2 cellular contexts compared by ENCODE assay signal in genomic region chr15:40936234-40936708, GRCh38.
TF ChIP-seq lines count a peak whose summit lies in the region.

No MANE protein-coding gene starts in this region.

TF ChIP-seq in liver, 16 proteins besides CTCF, POLR2A, EP300 and RAD21 (continued from another document):
- TF ChIP-seq, protein P1, sequence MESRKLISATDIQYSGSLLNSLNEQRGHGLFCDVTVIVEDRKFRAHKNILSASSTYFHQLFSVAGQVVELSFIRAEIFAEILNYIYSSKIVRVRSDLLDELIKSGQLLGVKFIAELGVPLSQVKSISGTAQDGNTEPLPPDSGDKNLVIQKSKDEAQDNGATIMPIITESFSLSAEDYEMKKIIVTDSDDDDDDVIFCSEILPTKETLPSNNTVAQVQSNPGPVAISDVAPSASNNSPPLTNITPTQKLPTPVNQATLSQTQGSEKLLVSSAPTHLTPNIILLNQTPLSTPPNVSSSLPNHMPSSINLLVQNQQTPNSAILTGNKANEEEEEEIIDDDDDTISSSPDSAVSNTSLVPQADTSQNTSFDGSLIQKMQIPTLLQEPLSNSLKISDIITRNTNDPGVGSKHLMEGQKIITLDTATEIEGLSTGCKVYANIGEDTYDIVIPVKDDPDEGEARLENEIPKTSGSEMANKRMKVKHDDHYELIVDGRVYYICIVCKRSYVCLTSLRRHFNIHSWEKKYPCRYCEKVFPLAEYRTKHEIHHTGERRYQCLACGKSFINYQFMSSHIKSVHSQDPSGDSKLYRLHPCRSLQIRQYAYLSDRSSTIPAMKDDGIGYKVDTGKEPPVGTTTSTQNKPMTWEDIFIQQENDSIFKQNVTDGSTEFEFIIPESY (IDR thresholded peaks at IDR 0.05) = no peak
- TF ChIP-seq GABPA (IDR thresholded peaks at IDR 0.05 in 1 of 2, conservative IDR thresholded peaks at IDR 0.05 in 1 of 2) (no peak), JUND (IDR thresholded peaks at IDR 0.05) (no peak), HNF4G (IDR thresholded peaks at IDR 0.05) (no peak), FOXA1 (IDR thresholded peaks at IDR 0.05) (no peak)
TF ChIP-seq in liver: peak in this region for 0.

TF ChIP-seq in GM23338, 12 proteins besides CTCF, POLR2A, EP300 and RAD21 (continued from another document):
- TF ChIP-seq, protein P2, sequence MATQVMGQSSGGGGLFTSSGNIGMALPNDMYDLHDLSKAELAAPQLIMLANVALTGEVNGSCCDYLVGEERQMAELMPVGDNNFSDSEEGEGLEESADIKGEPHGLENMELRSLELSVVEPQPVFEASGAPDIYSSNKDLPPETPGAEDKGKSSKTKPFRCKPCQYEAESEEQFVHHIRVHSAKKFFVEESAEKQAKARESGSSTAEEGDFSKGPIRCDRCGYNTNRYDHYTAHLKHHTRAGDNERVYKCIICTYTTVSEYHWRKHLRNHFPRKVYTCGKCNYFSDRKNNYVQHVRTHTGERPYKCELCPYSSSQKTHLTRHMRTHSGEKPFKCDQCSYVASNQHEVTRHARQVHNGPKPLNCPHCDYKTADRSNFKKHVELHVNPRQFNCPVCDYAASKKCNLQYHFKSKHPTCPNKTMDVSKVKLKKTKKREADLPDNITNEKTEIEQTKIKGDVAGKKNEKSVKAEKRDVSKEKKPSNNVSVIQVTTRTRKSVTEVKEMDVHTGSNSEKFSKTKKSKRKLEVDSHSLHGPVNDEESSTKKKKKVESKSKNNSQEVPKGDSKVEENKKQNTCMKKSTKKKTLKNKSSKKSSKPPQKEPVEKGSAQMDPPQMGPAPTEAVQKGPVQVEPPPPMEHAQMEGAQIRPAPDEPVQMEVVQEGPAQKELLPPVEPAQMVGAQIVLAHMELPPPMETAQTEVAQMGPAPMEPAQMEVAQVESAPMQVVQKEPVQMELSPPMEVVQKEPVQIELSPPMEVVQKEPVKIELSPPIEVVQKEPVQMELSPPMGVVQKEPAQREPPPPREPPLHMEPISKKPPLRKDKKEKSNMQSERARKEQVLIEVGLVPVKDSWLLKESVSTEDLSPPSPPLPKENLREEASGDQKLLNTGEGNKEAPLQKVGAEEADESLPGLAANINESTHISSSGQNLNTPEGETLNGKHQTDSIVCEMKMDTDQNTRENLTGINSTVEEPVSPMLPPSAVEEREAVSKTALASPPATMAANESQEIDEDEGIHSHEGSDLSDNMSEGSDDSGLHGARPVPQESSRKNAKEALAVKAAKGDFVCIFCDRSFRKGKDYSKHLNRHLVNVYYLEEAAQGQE (IDR thresholded peaks at IDR 0.05; ENCODE audit: unreplicated experiment) = no peak
- no peak for TF ChIP-seq ZNF331 (CRISPR knock-in tag; IDR thresholded peaks at IDR 0.05; ENCODE audit: low read depth)
- TF ChIP-seq ZNF114 (CRISPR knock-in tag; IDR thresholded peaks at IDR 0.05) = no peak
